In genomic region chr9:9100070-9100469, GRCh38 we compare ENCODE assay signal across 12 cellular contexts.
DNase-seq lines count a peak whose midpoint lies in the region; ATAC-seq lines count a peak whose summit lies in the region.
"Had no signal": no experiment of that assay in that cellular context is flagged by ENCODE, and none has a peak within 500 bp of the region (broad histone marks: within the 10 kb centered on the region; RNA-seq: fewer than 3 reads in every experiment).

No MANE protein-coding gene starts in this region.

- H3F3A ChIP-seq in GM23248 (ENCODE audit: insufficient read depth), result no peaks in the 10 kb centered on the region

- H3K79me2 ChIP-seq in GM23248 (ENCODE audit: insufficient read depth), result no peaks in the 10 kb centered on the region

- H3K4me2 ChIP-seq in GM23248 (ENCODE audit: unreplicated experiment), result no peak overlapping the region
- H3K4me2 ChIP-seq: A549, BLaER1 had no signal

- DNase-seq in NCI-H146 treated with DMSO at 0.1 percent for 48 hours (lab: John Stamatoyannopoulos, UW; ENCODE audit: unreplicated experiment), result peak; percentile 30
- peak; percentile 51 for DNase-seq in NCI-H2171 treated with DMSO at 0.1 percent for 48 hours (lab: John Stamatoyannopoulos, UW)
- peak; percentile 95 for DNase-seq in cerebellar cortex (ENCODE audit: low spot score)
- peak; percentile 58 for DNase-seq in superior temporal gyrus (ENCODE audit: extremely low spot score)
- DNase-seq in GM23248, result no peak
- no peak for DNase-seq in NCI-H1930 (lab: John Stamatoyannopoulos, UW)
- no peak for DNase-seq in stimulated activated naive CD8-positive, alpha-beta T cell treated with anti-CD3 and anti-CD28 coated beads, Interleukin-15, Interleukin-2, amounts not matched to agents 100 U/mL and 50 U/mL, for 24 hours
- DNase-seq: Caco-2; CD8-positive, alpha-beta memory T cell had no signal

- H2AFZ ChIP-seq in GM23248, result no peak overlapping the region

- no peaks in the 10 kb centered on the region for H3K9me3 ChIP-seq in GM23248 (ENCODE audit: low read depth)
- H3K9me3 ChIP-seq: BLaER1, Caco-2 had no signal

- H3K36me3 ChIP-seq in GM23248 (ENCODE audit: low read depth), result no peaks in the 10 kb centered on the region
- H3K36me3 ChIP-seq: BLaER1 had no signal

- no peaks in the 10 kb centered on the region for H3K27me3 ChIP-seq in GM23248 (replicated peaks; ENCODE audit: insufficient read depth)
- H3K27me3 ChIP-seq: BLaER1 had no signal

- H3K9me2 ChIP-seq in GM23248 (ENCODE audit: insufficient read depth), result no peaks in the 10 kb centered on the region

- no peak overlapping the region for H3K9ac ChIP-seq in GM23248
- H3K9ac ChIP-seq: BLaER1 had no signal

- H3K27ac ChIP-seq in GM23248, result no peak overlapping the region
- H3K27ac ChIP-seq: A549, BLaER1 had no signal

- in situ Hi-C loops in GM23248 (cut with MboI), result no loop called here

- H3K4me3 ChIP-seq in GM23248, result no peak overlapping the region
- H3K4me3 ChIP-seq: A549, BLaER1 had no signal

- no peaks in the 10 kb centered on the region for H4K20me1 ChIP-seq in GM23248 (ENCODE audit: insufficient read depth)
- H4K20me1 ChIP-seq: BLaER1 had no signal

- no peak for ATAC-seq in stimulated activated naive CD8-positive, alpha-beta T cell treated with anti-CD3 and anti-CD28 coated beads, Interleukin-15, Interleukin-2, amounts not matched to agents 100 U/mL and 50 U/mL, for 24 hours
- ATAC-seq: A549, HCT116 had no signal

- H3K4me1 ChIP-seq in GM23248 (ENCODE audit: insufficient read depth), result no peaks in the 10 kb centered on the region
- H3K4me1 ChIP-seq: A549, BLaER1, Caco-2 had no signal

Comparison
In these comparisons a context has a peak if more than half of its experiments do, and no peak if none do; other contexts are left out.
1. DNase-seq: peak in NCI-H146 treated with DMSO at 0.1 percent for 48 hours (single experiment), NCI-H2171 treated with DMSO at 0.1 percent for 48 hours (single experiment), cerebellar cortex (single experiment) and superior temporal gyrus (single experiment); none in GM23248 (single experiment), NCI-H1930 (0 of 2) and stimulated activated naive CD8-positive, alpha-beta T cell treated with anti-CD3 and anti-CD28 coated beads, Interleukin-15, Interleukin-2, amounts not matched to agents 100 U/mL and 50 U/mL, for 24 hours (single experiment).